1 cellular context compared by ENCODE assay signal in the genomic region with DNA sequence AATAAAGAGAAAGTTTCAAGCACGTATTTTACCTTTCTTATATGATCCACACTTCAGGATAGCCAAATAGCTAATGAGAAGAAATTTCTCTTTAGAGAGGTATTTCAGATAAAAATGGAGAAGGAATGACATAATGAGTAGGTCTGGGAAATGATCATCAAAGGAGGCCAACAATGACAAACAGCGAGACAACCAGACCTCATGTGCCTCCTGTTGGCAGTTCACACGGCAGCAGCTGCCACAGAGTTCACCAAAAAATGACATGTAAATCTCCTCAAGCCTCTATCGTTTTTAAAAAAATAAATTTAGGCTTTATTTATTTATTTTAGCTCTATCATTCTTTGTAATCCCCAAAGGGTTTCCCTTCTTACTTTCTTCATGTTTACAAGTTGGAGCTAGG.
TF ChIP-seq lines count a peak whose summit lies in the region.

No MANE protein-coding gene starts in this region.

TF ChIP-seq in IMR-90, 13 proteins besides CTCF, POLR2A, EP300 and RAD21:
- no peak for TF ChIP-seq SMC3 (IDR thresholded peaks at IDR 0.05; ENCODE audit: low read depth, low read length)
- TF ChIP-seq MAFK (IDR thresholded peaks at IDR 0.05; ENCODE audit: low read depth, low read length), result no peak
- TF ChIP-seq, protein P1, sequence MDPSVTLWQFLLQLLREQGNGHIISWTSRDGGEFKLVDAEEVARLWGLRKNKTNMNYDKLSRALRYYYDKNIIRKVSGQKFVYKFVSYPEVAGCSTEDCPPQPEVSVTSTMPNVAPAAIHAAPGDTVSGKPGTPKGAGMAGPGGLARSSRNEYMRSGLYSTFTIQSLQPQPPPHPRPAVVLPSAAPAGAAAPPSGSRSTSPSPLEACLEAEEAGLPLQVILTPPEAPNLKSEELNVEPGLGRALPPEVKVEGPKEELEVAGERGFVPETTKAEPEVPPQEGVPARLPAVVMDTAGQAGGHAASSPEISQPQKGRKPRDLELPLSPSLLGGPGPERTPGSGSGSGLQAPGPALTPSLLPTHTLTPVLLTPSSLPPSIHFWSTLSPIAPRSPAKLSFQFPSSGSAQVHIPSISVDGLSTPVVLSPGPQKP (IDR thresholded peaks at IDR 0.05; ENCODE audit: borderline replicate concordance, low read depth, low read length), result no peak
- no peak for TF ChIP-seq RFX5 (IDR thresholded peaks at IDR 0.05; ENCODE audit: low read depth, low read length)
- TF ChIP-seq CEBPB (IDR thresholded peaks at IDR 0.05; ENCODE audit: low read depth, low read length), result no peak
- no peak for TF ChIP-seq MXI1 (IDR thresholded peaks at IDR 0.05; ENCODE audit: borderline replicate concordance, low read depth, low read length)
- TF ChIP-seq MAZ (IDR thresholded peaks at IDR 0.05; ENCODE audit: borderline replicate concordance, low read depth, low read length), result no peak
- TF ChIP-seq FOS (IDR thresholded peaks at IDR 0.05; ENCODE audit: low read depth, low read length), result no peak
- TF ChIP-seq NFE2L2 (IDR thresholded peaks at IDR 0.05; ENCODE audit: low read depth, low read length), result no peak
- TF ChIP-seq BHLHE40 (IDR thresholded peaks at IDR 0.05; ENCODE audit: low read depth, low read length), result no peak
- TF ChIP-seq USF2 (IDR thresholded peaks at IDR 0.05; ENCODE audit: low read depth, low read length), result no peak
- TF ChIP-seq RCOR1 (IDR thresholded peaks at IDR 0.05; ENCODE audit: insufficient replicate concordance, low read length), result no peak
- no peak for TF ChIP-seq CHD1 (IDR thresholded peaks at IDR 0.05; ENCODE audit: low read depth, low read length)
